ENCODE assay signal across 8 cellular contexts in the genomic region with DNA sequence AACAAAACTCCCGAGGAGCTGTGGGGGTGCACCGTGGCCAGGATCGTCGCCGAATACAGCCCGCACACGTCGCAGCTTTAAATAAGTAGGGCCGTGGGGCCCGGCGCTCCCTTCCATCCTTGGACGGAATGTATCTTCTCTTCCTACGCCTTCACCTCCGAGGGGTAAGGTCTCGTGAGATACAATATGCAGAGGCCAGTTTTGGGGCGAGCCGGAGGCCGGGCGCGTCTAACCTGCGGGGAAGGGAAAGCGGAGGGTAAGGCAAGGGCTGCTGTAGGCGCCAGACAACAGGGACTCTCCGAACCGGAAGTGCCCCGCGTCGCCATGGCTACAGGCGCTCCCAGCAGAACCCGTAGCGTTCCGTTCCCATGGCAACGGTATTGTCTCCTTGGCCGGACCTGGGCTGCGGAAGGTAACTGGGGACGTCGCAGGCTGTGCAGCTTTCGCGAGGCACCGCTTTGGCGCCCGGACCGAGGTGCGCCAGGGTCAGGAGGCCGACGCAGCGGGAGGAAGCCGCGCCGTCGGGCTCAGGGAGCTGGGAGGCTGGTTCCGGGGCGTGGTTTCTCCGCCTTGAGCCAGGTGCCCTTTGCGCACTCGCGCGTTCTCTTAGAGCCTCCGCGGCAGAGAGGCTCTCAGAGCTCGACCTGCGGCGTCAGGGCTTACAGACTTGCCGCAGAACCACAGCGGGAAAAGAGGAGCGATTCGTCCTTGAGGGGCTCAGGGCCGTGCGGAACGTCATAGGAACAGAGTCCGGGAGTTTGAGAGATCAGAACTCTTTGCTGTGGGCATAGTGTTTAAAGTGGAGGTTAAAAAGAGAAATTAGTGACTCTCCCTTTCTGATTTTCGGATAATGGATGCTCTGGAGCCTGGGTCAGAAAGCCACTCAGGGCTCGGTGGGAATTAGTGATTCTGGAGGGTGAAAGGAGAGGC. TPM values are rescaled to one million over a fixed set of nuclear protein-coding genes. Genes with fewer than 3 reads are reported as not detected.
A peak's percentile ranks its signal among the peaks of the same experiment; 100 is the strongest.
DNase-seq lines count a peak whose midpoint lies in the region; ATAC-seq, FAIRE-seq and TF ChIP-seq lines count a peak whose summit lies in the region.

A gene with protein sequence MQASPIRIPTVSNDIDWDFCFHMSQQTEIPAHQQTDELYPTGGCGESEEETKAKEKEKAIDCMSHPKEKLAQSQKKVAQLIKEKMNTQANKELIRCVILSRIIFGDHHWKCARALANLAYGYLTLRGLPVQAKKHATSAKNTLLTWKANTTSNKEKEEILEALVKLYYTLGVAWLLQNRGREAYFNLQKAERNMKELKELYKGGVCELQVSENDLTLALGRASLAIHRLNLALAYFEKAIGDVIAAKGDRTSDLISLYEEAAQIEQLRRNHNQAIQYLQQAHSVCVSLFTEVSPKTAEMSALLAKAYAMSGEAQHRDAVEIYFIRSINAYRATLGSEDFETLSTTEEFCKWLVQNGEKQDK (plus strand): TSS at position 380 of the 930 bp plus-strand sequence. CDS start 1,508 bp downstream, outside the sequence.

- intact Hi-C loops in activated CD4-positive, alpha-beta T cell treated with anti-CD3 and anti-CD28 coated beads, Interleukin-2, amount 10 ng/mL, durations not matched to agents 24 days and 14 days (cut with micrococcal nuclease): loop anchor here (1.0 to 5.0 kb wide), 3 partner anchors 76 to 1402 kb away; partner anchors contain the start of genes BRIX1, NADK2 and RAD1

- H3K27me3 Mint-ChIP-seq in activated CD4-positive, alpha-beta T cell treated with anti-CD3 and anti-CD28 coated beads, Interleukin-2, amount 10 ng/mL, durations not matched to agents 24 days and 14 days: peaks cover 10% of the 10 kb centered on the region

- no peak for TF ChIP-seq RAD21 in A549 (conservative IDR thresholded peaks at IDR 0.05 in 1 of 2, IDR thresholded peaks at IDR 0.05 in 1 of 2)

- 4% methylated on average over 36 of the region's 73 CpGs for WGBS in A549 (ENCODE audit: missing lambda C conversion rate)

- DNase-seq in A549 (ENCODE audit: low read depth in 1 of 2, low spot score in 1 of 2) (peak; percentile 92), NCI-H2171 treated with DMSO at 0.1 percent for 48 hours (lab: John Stamatoyannopoulos, UW) (peak; percentile 88), dedifferentiated amniotic fluid mesenchymal stem cell (ENCODE audit: extremely low spot score) (peak; percentile 58), left lobe of liver (ENCODE audit: low spot score) (peak; percentile 93)
- DNase-seq in activated CD4-positive, alpha-beta T cell treated with anti-CD3 and anti-CD28 coated beads, Interleukin-2, amount 10 ng/mL, durations not matched to agents 24 days and 14 days: peak; percentile 97
- DNase-seq in stimulated activated CD4-positive, alpha-beta T cell treated with anti-CD3 and anti-CD28 coated beads, Interleukin-1b, Interleukin-23, amount 100 ng/mL, for 48 hours: peak; percentile 89

- H3K36me3 Mint-ChIP-seq in activated CD4-positive, alpha-beta T cell treated with anti-CD3 and anti-CD28 coated beads, Interleukin-2, amount 10 ng/mL, durations not matched to agents 24 days and 14 days (ENCODE audit: low read depth): no peaks in the 10 kb centered on the region

- peak; percentile 84 for TF ChIP-seq POLR2A in A549 (IDR thresholded peaks at IDR 0.05; ENCODE audit: low read length)

- H3K4me3 ChIP-seq in A549: peak within 1 kb of the TSS; percentile 62

- FAIRE-seq in A549 (lab: Jason Lieb, UNC): peak; percentile 59

- no peaks in the 10 kb centered on the region for H3K9me3 ChIP-seq in A549

- peaks cover 3% of the 10 kb centered on the region for H3K9me3 Mint-ChIP-seq in activated CD4-positive, alpha-beta T cell treated with anti-CD3 and anti-CD28 coated beads, Interleukin-2, amount 10 ng/mL, durations not matched to agents 24 days and 14 days

- H3K4me1 Mint-ChIP-seq in activated CD4-positive, alpha-beta T cell treated with anti-CD3 and anti-CD28 coated beads, Interleukin-2, amount 10 ng/mL, durations not matched to agents 24 days and 14 days: peaks cover 12% of the 10 kb centered on the region

- POLR2A ChIA-PET in A549 (lab: Yijun Ruan, JAX): interaction anchor here (0.9 to 2.2 kb wide), 8 partner anchors 9 to 362 kb away, joined by 3 to 11 read pairs (median 6); partner anchors contain the start of genes BRIX1, DNAJC21 and RAD1

- no peak for TF ChIP-seq EP300 in A549 (IDR thresholded peaks at IDR 0.05)

- H3K4me1 ChIP-seq in A549: no peaks in the 10 kb centered on the region

- no peak for TF ChIP-seq CTCF in A549 (IDR thresholded peaks at IDR 0.05)

- CTCF ChIA-PET in A549 (lab: Yijun Ruan, JAX): interaction anchor here (0.6 to 3.0 kb wide), 5 partner anchors 60 to 364 kb away, joined by 4 to 12 read pairs (median 5); no protein-coding TSS in a partner anchor

- peak within 1 kb of the TSS; percentile 79 to 90 for H3K27ac ChIP-seq in A549

- peak within 1 kb of the TSS; percentile 84 for H3K4me2 ChIP-seq in A549

- peak within 1 kb of the TSS; percentile 89 for H3K4me3 Mint-ChIP-seq in activated CD4-positive, alpha-beta T cell treated with anti-CD3 and anti-CD28 coated beads, Interleukin-2, amount 10 ng/mL, durations not matched to agents 24 days and 14 days

- H3K27ac Mint-ChIP-seq in activated CD4-positive, alpha-beta T cell treated with anti-CD3 and anti-CD28 coated beads, Interleukin-2, amount 10 ng/mL, durations not matched to agents 24 days and 14 days: peak within 1 kb of the TSS; percentile 79

- ATAC-seq in A549: peak; percentile 96
- ATAC-seq in GM18870 (IDR thresholded peaks at IDR 0.05; ENCODE audit: unreplicated experiment): peak; percentile 94
- peak; percentile 92 for ATAC-seq in HG03103 (IDR thresholded peaks at IDR 0.05; ENCODE audit: low read depth, unreplicated experiment)
- peak; percentile 97 for ATAC-seq in left lobe of liver

TF ChIP-seq in A549, 52 proteins besides CTCF, POLR2A, EP300 and RAD21 (continues in another document):
- TF ChIP-seq, protein P1, sequence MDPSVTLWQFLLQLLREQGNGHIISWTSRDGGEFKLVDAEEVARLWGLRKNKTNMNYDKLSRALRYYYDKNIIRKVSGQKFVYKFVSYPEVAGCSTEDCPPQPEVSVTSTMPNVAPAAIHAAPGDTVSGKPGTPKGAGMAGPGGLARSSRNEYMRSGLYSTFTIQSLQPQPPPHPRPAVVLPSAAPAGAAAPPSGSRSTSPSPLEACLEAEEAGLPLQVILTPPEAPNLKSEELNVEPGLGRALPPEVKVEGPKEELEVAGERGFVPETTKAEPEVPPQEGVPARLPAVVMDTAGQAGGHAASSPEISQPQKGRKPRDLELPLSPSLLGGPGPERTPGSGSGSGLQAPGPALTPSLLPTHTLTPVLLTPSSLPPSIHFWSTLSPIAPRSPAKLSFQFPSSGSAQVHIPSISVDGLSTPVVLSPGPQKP (IDR thresholded peaks at IDR 0.05; ENCODE audit: low read depth, low read length): peak; percentile 87
- TF ChIP-seq HDAC2 (IDR thresholded peaks at IDR 0.05): no peak
- no peak for TF ChIP-seq POLR2AphosphoS2 (conservative IDR thresholded peaks at IDR 0.05; ENCODE audit: low read length)
- TF ChIP-seq HEYL (CRISPR knock-in tag; IDR thresholded peaks at IDR 0.05): no peak
- TF ChIP-seq, protein P2, sequence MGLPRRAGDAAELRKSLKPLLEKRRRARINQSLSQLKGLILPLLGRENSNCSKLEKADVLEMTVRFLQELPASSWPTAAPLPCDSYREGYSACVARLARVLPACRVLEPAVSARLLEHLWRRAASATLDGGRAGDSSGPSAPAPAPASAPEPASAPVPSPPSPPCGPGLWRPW (IDR thresholded peaks at IDR 0.05): no peak
- TF ChIP-seq NFE2L2 (conservative IDR thresholded peaks at IDR 0.05; ENCODE audit: low read length): no peak
- peak; percentile 18; the same call in 1 of the 2 replicates for TF ChIP-seq HOXA7 (CRISPR knock-in tag; IDR thresholded peaks at IDR 0.05)
- TF ChIP-seq, protein P3, sequence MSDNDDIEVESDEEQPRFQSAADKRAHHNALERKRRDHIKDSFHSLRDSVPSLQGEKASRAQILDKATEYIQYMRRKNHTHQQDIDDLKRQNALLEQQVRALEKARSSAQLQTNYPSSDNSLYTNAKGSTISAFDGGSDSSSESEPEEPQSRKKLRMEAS (IDR thresholded peaks at IDR 0.05): peak; percentile 78
- no peak for TF ChIP-seq KDM5A (IDR thresholded peaks at IDR 0.05)
- TF ChIP-seq TFCP2L1 (CRISPR knock-in tag; IDR thresholded peaks at IDR 0.05): 0 out of 2 replicates have a peak, but pooled peaks have one; percentile 51
- TF ChIP-seq KDM1A (IDR thresholded peaks at IDR 0.05; ENCODE audit: low read depth): no peak
- no peak for TF ChIP-seq MAFK (IDR thresholded peaks at IDR 0.05; ENCODE audit: partially characterized antibody)
- no peak for TF ChIP-seq TP53 (CRISPR knock-in tag; IDR thresholded peaks at IDR 0.05)
- TF ChIP-seq PHF8 (IDR thresholded peaks at IDR 0.05; ENCODE audit: borderline replicate concordance, low read depth): peak; percentile 78; the same call in 1 of the 2 replicates
- peak; percentile 72 for TF ChIP-seq E2F6 (IDR thresholded peaks at IDR 0.05; ENCODE audit: borderline replicate concordance, low read depth)
- TF ChIP-seq BCL3 (IDR thresholded peaks at IDR 0.05): 0 out of 3 replicates have a peak, but pooled peaks have one; percentile 26
- TF ChIP-seq CHD2 (IDR thresholded peaks at IDR 0.05; ENCODE audit: low read length, partially characterized antibody): no peak

RNA-seq across cellular contexts. Expression of the gene that starts here (rescaled TPM):
- polyA plus RNA-seq in A549 (2011; rRNA removed) (0.25 and 0.59 TPM in 2 replicates), A549 (2017; fragmentation: RNase III; extraction: RNeasy Plus Mini Kit Qiagen cat#74134 plus additional on column Dnase treatment) (0.17 TPM in 3 replicates)
- 0.08 and 0.26 TPM in 2 replicates for polyA plus RNA-seq in A549 (2012; cell fraction: cytosol; rRNA removed)
- 0.06 and 0.12 TPM in 2 replicates for polyA plus RNA-seq in A549 (2012; cell fraction: nucleus; rRNA removed)
- 0.50 and 0.63 TPM in 2 replicates for polyA minus RNA-seq in A549 (2011; rRNA and poly(A)+ RNA removed)
- not detected in 2 replicates for total RNA-seq in activated CD4-positive, alpha-beta T cell treated with anti-CD3 and anti-CD28 coated beads, Interleukin-2, amount 10 ng/mL, durations not matched to agents 24 days and 14 days
- not detected for total RNA-seq in left lobe of liver

Comparison
In these comparisons a context has a peak if more than half of its experiments do, and no peak if none do; other contexts are left out.
1. Peak in every context shown above with its lines: DNase-seq, ATAC-seq, H3K4me3 ChIP-seq and H3K27ac ChIP-seq.
2. Peak in DNase-seq, ATAC-seq, H3K4me3 ChIP-seq, H3K27ac ChIP-seq and H3K4me2 ChIP-seq in A549; RNA of the gene not detected or under 1 TPM.
3. Peak in DNase-seq in activated CD4-positive, alpha-beta T cell treated with anti-CD3 and anti-CD28 coated beads, Interleukin-2, amount 10 ng/mL, durations not matched to agents 24 days and 14 days; RNA of the gene not detected or under 1 TPM.
4. Peak in DNase-seq and ATAC-seq in left lobe of liver; RNA of the gene not detected or under 1 TPM.